8 cellular contexts compared by ENCODE assay signal in the genomic region with DNA sequence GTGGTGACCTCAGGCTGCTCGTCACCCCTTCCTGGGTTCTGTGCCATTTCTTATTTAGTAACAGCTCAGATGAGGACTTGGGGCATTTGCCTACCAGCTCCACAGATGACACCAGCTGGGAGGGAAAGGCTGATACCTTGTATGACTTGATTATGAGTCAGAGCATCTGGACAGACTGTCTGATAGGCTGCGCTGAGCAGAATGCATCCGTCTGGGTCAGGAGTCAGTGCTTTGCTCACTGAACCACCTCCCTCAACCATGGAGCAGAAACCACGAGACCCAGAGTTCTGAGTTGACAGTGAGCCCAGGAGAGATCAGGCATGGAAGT. TPM values are rescaled to one million over a fixed set of nuclear protein-coding genes. Genes with fewer than 3 reads are reported as not detected.
DNase-seq lines count a peak whose midpoint lies in the region; ATAC-seq and TF ChIP-seq lines count a peak whose summit lies in the region.

No MANE protein-coding gene starts in this region.

- no peak overlapping the region for H3K4me3 ChIP-seq in cardiac fibroblast (replicated peaks in 1 of 2; ENCODE audit: low read depth in 2 of 2, low read length in 2 of 2)

- ATAC-seq in GM18519 (IDR thresholded peaks at IDR 0.05; ENCODE audit: low FRiP score, unreplicated experiment), result peak; percentile 73

- intact Hi-C loops in posterior vena cava (cut with DNase I), result no loop called here

- TF ChIP-seq CTCF in cardiac fibroblast (IDR thresholded peaks at IDR 0.05; ENCODE audit: low read depth, low read length), result no peak

- peak; percentile 96 for DNase-seq in M059J (ENCODE audit: low read depth)
- DNase-seq in cardiac fibroblast (ENCODE audit: low read depth in 2 of 2), result peak; percentile 89 to 96
- DNase-seq in posterior vena cava (ENCODE audit: low spot score), result peak; percentile 78
- DNase-seq in GF-D8 (lab: John Stamatoyannopoulos, UW), result no peak
- no peak for DNase-seq in UCSD-AML1 (lab: John Stamatoyannopoulos, UW; ENCODE audit: unreplicated experiment)
- no peak for DNase-seq in stimulated activated CD4-positive, alpha-beta T cell treated with anti-CD3 and anti-CD28 coated beads, Interleukin-4, amount 100 ng/mL, for 4 hours
- DNase-seq in cortex of kidney (lab: John Stamatoyannopoulos, UW), result no peak

RNA-seq across cellular contexts. Expression of gene ST14, which starts 6.8 kb away (rescaled TPM):
- total RNA-seq in M059J (2014; rRNA removed; shearing (Covaris generic)), result 0.30 and 0.44 TPM in 2 replicates
- total RNA-seq in posterior vena cava, result 1 to 10 TPM; 4.9 to 6.0 TPM

Comparison
In these comparisons a context has a peak if more than half of its experiments do, and no peak if none do; other contexts are left out.
1. DNase-seq: peak in M059J (single experiment), cardiac fibroblast (2 of 2) and posterior vena cava (single experiment); none in GF-D8 (single experiment), UCSD-AML1 (single experiment), stimulated activated CD4-positive, alpha-beta T cell treated with anti-CD3 and anti-CD28 coated beads, Interleukin-4, amount 100 ng/mL, for 4 hours (0 of 2) and cortex of kidney (single experiment).